ENCODE assay signal across 8 cellular contexts in genomic region chr17:42275527-42276358, GRCh38. TPM values are rescaled to one million over a fixed set of nuclear protein-coding genes. Genes with fewer than 3 reads are reported as not detected.
DNase-seq lines count a peak whose midpoint lies in the region; ATAC-seq and TF ChIP-seq lines count a peak whose summit lies in the region.

No MANE protein-coding gene starts in this region.

- TF ChIP-seq EP300 in ovary (IDR thresholded peaks at IDR 0.05): no peak

- H3K4me3 Mint-ChIP-seq in CD8-positive, alpha-beta T cell: peak overlapping the region; percentile 96

- H3K36me3 Mint-ChIP-seq in CD8-positive, alpha-beta T cell: peaks cover 10% of the 10 kb centered on the region

- intact Hi-C loops in CD8-positive, alpha-beta T cell (cut with DNase I, micrococcal nuclease): loop anchor here (1.0 kb wide), 4 partner anchors 12 to 113 kb away; partner anchors contain the start of genes STAT3 (in 1 of the 2) and STAT5A (in 1 of the 2)
- intact Hi-C loops in ovary (cut with DNase I): no loop called here

- CTCF ChIA-PET in CD8-positive, alpha-beta T cell (lab: Charles Lee): interaction anchor here (1.3 to 3.0 kb wide), 4 partner anchors 11 to 53 kb away, joined by 3 to 13 read pairs (median 9); no protein-coding TSS in a partner anchor

- POLR2A ChIA-PET in CD8-positive, alpha-beta T cell (lab: Charles Lee): interaction anchor here (0.7 to 4.1 kb wide), 13 partner anchors 10 to 113 kb away, joined by 3 to 38 read pairs (median 6); partner anchors contain the start of gene STAT3

- TF ChIP-seq CTCF in CD8-positive, alpha-beta T cell (IDR thresholded peaks at IDR 0.05): no peak
- TF ChIP-seq CTCF in NB4 (IDR thresholded peaks at IDR 0.05; ENCODE audit: low read depth, low read length): no peak
- TF ChIP-seq CTCF in foreskin fibroblast (IDR thresholded peaks at IDR 0.05; ENCODE audit: low read depth, low read length): no peak
- no peak for TF ChIP-seq CTCF in ovary (IDR thresholded peaks at IDR 0.05)

- TF ChIP-seq POLR2A in NB4 (IDR thresholded peaks at IDR 0.05; ENCODE audit: extremely low read depth, insufficient read length) (no peak), ovary (IDR thresholded peaks at IDR 0.05) (no peak)

- no peaks in the 10 kb centered on the region for H3K27me3 Mint-ChIP-seq in CD8-positive, alpha-beta T cell (ENCODE audit: low read depth)

- H3K27ac Mint-ChIP-seq in CD8-positive, alpha-beta T cell: peak overlapping the region; percentile 98

- peak; percentile 54 for ATAC-seq in CD8-positive, alpha-beta T cell
- ATAC-seq in GM21526 (IDR thresholded peaks at IDR 0.05; ENCODE audit: low FRiP score, unreplicated experiment) (peak; percentile 30), GM21528 (IDR thresholded peaks at IDR 0.05; ENCODE audit: low FRiP score, unreplicated experiment) (no peak)

- peak overlapping the region; percentile 65 for H3K4me3 ChIP-seq in CD8-positive, alpha-beta T cell (ENCODE audit: low read depth, low read length)
- H3K4me3 ChIP-seq in NB4 (ENCODE audit: low read depth, low read length) (peak overlapping the region; percentile 66), foreskin fibroblast (ENCODE audit: low read depth in 1 of 2, low read length in 2 of 2) (peak overlapping the region; percentile 65 to 72), ovary (peak overlapping the region; percentile 82)

- WGBS in ovary, 3 donors: 0 to 1% (median 0%) methylated on average over 25 to 82 of the region's 82 CpGs

- peak overlapping the region; percentile 77 for H3K27ac ChIP-seq in CD8-positive, alpha-beta T cell (ENCODE audit: low read depth, low read length)
- peak overlapping the region; percentile 78 to 86 for H3K27ac ChIP-seq in ovary

- peaks cover 53% of the 10 kb centered on the region for H3K4me1 ChIP-seq in CD8-positive, alpha-beta T cell (ENCODE audit: insufficient read depth, low read length)
- H3K4me1 ChIP-seq in ovary (ENCODE audit: insufficient read depth): peaks cover 4% of the 10 kb centered on the region

- H3K4me1 Mint-ChIP-seq in CD8-positive, alpha-beta T cell (ENCODE audit: low read depth): peaks cover 56% of the 10 kb centered on the region

- no peaks in the 10 kb centered on the region for H3K36me3 ChIP-seq in CD8-positive, alpha-beta T cell (ENCODE audit: insufficient read depth, low read length)
- H3K36me3 ChIP-seq in ovary: no peaks in the 10 kb centered on the region

- peak in 5 of 7 experiments; percentile 16 to 71 (median 52) for DNase-seq in CD8-positive, alpha-beta T cell
- peak; percentile 44 for DNase-seq in NB4 (ENCODE audit: low read depth)
- peak; percentile 68 for DNase-seq in activated T-cell treated with anti-CD3 and anti-CD28 coated beads, Interleukin-2, amount 50 U/mL, for 1 hour
- peak in 1 of 2 donors; percentile 43 for DNase-seq in foreskin fibroblast
- DNase-seq in ovary: peak; percentile 53 to 74 (median 54)
- DNase-seq in NCI-H187 treated with DMSO at 0.1 percent for 48 hours (lab: John Stamatoyannopoulos, UW): no peak

- H3K9me3 Mint-ChIP-seq in CD8-positive, alpha-beta T cell: no peaks in the 10 kb centered on the region

- no peaks in the 10 kb centered on the region for H3K9me3 ChIP-seq in CD8-positive, alpha-beta T cell (ENCODE audit: low read length)
- H3K9me3 ChIP-seq in ovary: no peaks in the 10 kb centered on the region

- H3K27me3 ChIP-seq in CD8-positive, alpha-beta T cell (ENCODE audit: insufficient read depth, low read length): no peaks in the 10 kb centered on the region
- H3K27me3 ChIP-seq in ovary: no peaks in the 10 kb centered on the region

RNA-seq across cellular contexts. Expression of gene STAT5B, which starts 0.4 kb away (rescaled TPM):
- 10 to 100 TPM; 85.2 to 85.5 TPM for total RNA-seq in CD8-positive, alpha-beta T cell
- 100 to 1,000 TPM in 4 of 7 donors, 10 to 100 TPM in 3; 66.7 to 176 (median 128) TPM for total RNA-seq in ovary
- polyA plus RNA-seq in ovary: 100 to 1,000 TPM in 1 of 2 donors, 10 to 100 TPM in 1; 66.1 to 108 TPM

RNA-seq across cellular contexts. Expression of gene STAT5A, which starts 12.6 kb away (rescaled TPM):
- total RNA-seq in CD8-positive, alpha-beta T cell: 100 to 1,000 TPM; 300 to 319 TPM
- 10 to 100 TPM; 43.1 to 82.8 (median 51.6) TPM for total RNA-seq in ovary
- polyA plus RNA-seq in ovary: 10 to 100 TPM; 19.5 to 22.2 TPM

Comparison
In these comparisons a context has a peak if more than half of its experiments do, and no peak if none do; other contexts are left out.
1. intact Hi-C loops: an anchor here in CD8-positive, alpha-beta T cell (1.0 kb wide); none called in ovary.